ENCODE assay signal across 13 cellular contexts in genomic region chr21:44391345-44392091, GRCh38. TPM values are rescaled to one million over a fixed set of nuclear protein-coding genes. Genes with fewer than 3 reads are reported as not detected.
A peak's percentile ranks its signal among the peaks of the same experiment; 100 is the strongest.
DNase-seq lines count a peak whose midpoint lies in the region; ATAC-seq and TF ChIP-seq lines count a peak whose summit lies in the region.
"Had no signal": no experiment of that assay in that cellular context is flagged by ENCODE, and none has a peak within 500 bp of the region (broad histone marks: within the 10 kb centered on the region; RNA-seq: fewer than 3 reads in every experiment).

No MANE protein-coding gene starts in this region.

- no peak overlapping the region for H3K27ac Mint-ChIP-seq in stimulated activated effector memory CD8-positive, alpha-beta T cell treated with anti-CD3 and anti-CD28 coated beads, Interleukin-12 subunit alpha, Interleukin-12 subunit beta, amount 100 ng/mL, for 72 hours
- H3K27ac Mint-ChIP-seq: CD4-positive, alpha-beta T cell had no signal

- DNase-seq in GM20000 (ENCODE audit: low spot score) (peak; percentile 21), NOMO-1 treated with DMSO at 0.1 percent for 48 hours (lab: John Stamatoyannopoulos, UW; ENCODE audit: unreplicated experiment) (peak; percentile 20), left cardiac atrium (peak; percentile 59), sigmoid colon (peak; percentile 80), erythroblast (lab: John Stamatoyannopoulos, UW) (no peak)
- no peak for DNase-seq in stimulated activated effector memory CD8-positive, alpha-beta T cell treated with anti-CD3 and anti-CD28 coated beads, Interleukin-12 subunit alpha, Interleukin-12 subunit beta, amount 100 ng/mL, for 72 hours (ENCODE audit: low spot score in 2 of 2)
- DNase-seq: brain microvascular endothelial cell; CD4-positive, alpha-beta T cell; mammary epithelial cell; NCI-H1105 treated with DMSO at 0.1 percent for 48 hours; NCI-H748 treated with DMSO at 0.1 percent for 48 hours had no signal

- no peak for TF ChIP-seq EP300 in sigmoid colon (IDR thresholded peaks at IDR 0.05)

- no peaks in the 10 kb centered on the region for H3K36me3 Mint-ChIP-seq in stimulated activated effector memory CD8-positive, alpha-beta T cell treated with anti-CD3 and anti-CD28 coated beads, Interleukin-12 subunit alpha, Interleukin-12 subunit beta, amount 100 ng/mL, for 72 hours

- WGBS in sigmoid colon, 2 donors: 67 to 68% methylated on average over 34 of the region's 34 CpGs

- H3K9me3 Mint-ChIP-seq in stimulated activated effector memory CD8-positive, alpha-beta T cell treated with anti-CD3 and anti-CD28 coated beads, Interleukin-12 subunit alpha, Interleukin-12 subunit beta, amount 100 ng/mL, for 72 hours: no peaks in the 10 kb centered on the region

- H3K36me3 ChIP-seq in sigmoid colon: no peaks in the 10 kb centered on the region
- H3K36me3 ChIP-seq: brain microvascular endothelial cell had no signal

- H3K4me3 ChIP-seq in sigmoid colon: no peak overlapping the region
- H3K4me3 ChIP-seq: SK-N-MC had no signal

- no peaks in the 10 kb centered on the region for H3K4me1 ChIP-seq in sigmoid colon

- H3K4me3 Mint-ChIP-seq in stimulated activated effector memory CD8-positive, alpha-beta T cell treated with anti-CD3 and anti-CD28 coated beads, Interleukin-12 subunit alpha, Interleukin-12 subunit beta, amount 100 ng/mL, for 72 hours: no peak overlapping the region
- H3K4me3 Mint-ChIP-seq: CD4-positive, alpha-beta T cell had no signal

- ATAC-seq in left cardiac atrium (no peak), GM18502 (IDR thresholded peaks at IDR 0.05; ENCODE audit: poor library complexity, unreplicated experiment) (no peak)
- no peak for ATAC-seq in stimulated activated effector memory CD8-positive, alpha-beta T cell treated with anti-CD3 and anti-CD28 coated beads, Interleukin-12 subunit alpha, Interleukin-12 subunit beta, amount 100 ng/mL, for 72 hours

- intact Hi-C loops in left cardiac atrium (cut with DNase I): no loop called here
- intact Hi-C loops in sigmoid colon (cut with DNase I): no loop called here

- H3K9me3 ChIP-seq in sigmoid colon: peaks cover 0 to 7% (median 3%) of the 10 kb centered on the region in 4 donors

- H3K27ac ChIP-seq in sigmoid colon: no peak overlapping the region
- H3K27ac ChIP-seq: brain microvascular endothelial cell, SK-N-MC had no signal

- H3K27me3 ChIP-seq in sigmoid colon: peaks cover 0 to 26% (median 7%) of the 10 kb centered on the region in 3 donors
- H3K27me3 ChIP-seq: brain microvascular endothelial cell had no signal

- no peak for TF ChIP-seq CTCF in GM20000 (IDR thresholded peaks at IDR 0.05; ENCODE audit: extremely low read depth, missing control alignments)
- TF ChIP-seq CTCF in sigmoid colon (IDR thresholded peaks at IDR 0.05): no peak

- TF ChIP-seq POLR2A in sigmoid colon (IDR thresholded peaks at IDR 0.05) (no peak), erythroblast (IDR thresholded peaks at IDR 0.05; ENCODE audit: low read length) (no peak)

- no peaks in the 10 kb centered on the region for H3K4me1 Mint-ChIP-seq in stimulated activated effector memory CD8-positive, alpha-beta T cell treated with anti-CD3 and anti-CD28 coated beads, Interleukin-12 subunit alpha, Interleukin-12 subunit beta, amount 100 ng/mL, for 72 hours

RNA-seq across cellular contexts. Expression of gene TRPM2, which starts 38.1 kb away (rescaled TPM):
- total RNA-seq in left cardiac atrium (1 to 10 TPM; 2.9 to 5.1 TPM), sigmoid colon (1 to 10 TPM; 1.6 to 3.9 (median 3.2) TPM)
- 1 to 10 TPM; 2.4 to 4.9 (median 3.5) TPM for polyA plus RNA-seq in sigmoid colon

RNA-seq across cellular contexts. Expression of gene CFAP410, which starts 52.3 kb away (rescaled TPM):
- total RNA-seq in left cardiac atrium (10 to 100 TPM; 16.4 to 21.8 TPM), sigmoid colon (10 to 100 TPM; 25.8 to 31.1 (median 27.6) TPM)
- 10 to 100 TPM; 12.7 to 31.7 (median 28.2) TPM for polyA plus RNA-seq in sigmoid colon

Comparison
In these comparisons a context has a peak if more than half of its experiments do, and no peak if none do; other contexts are left out.
1. DNase-seq: peak in GM20000 (single experiment), NOMO-1 treated with DMSO at 0.1 percent for 48 hours (single experiment), left cardiac atrium (single experiment) and sigmoid colon (single experiment); none in erythroblast (0 of 2) and stimulated activated effector memory CD8-positive, alpha-beta T cell treated with anti-CD3 and anti-CD28 coated beads, Interleukin-12 subunit alpha, Interleukin-12 subunit beta, amount 100 ng/mL, for 72 hours (0 of 2).